10 cellular contexts compared by ENCODE assay signal in genomic region chr12:75877588-75878381, GRCh38.
A peak's percentile ranks its signal among the peaks of the same experiment; 100 is the strongest.
DNase-seq lines count a peak whose midpoint lies in the region; ATAC-seq and TF ChIP-seq lines count a peak whose summit lies in the region.
"Had no signal": no experiment of that assay in that cellular context is flagged by ENCODE, and none has a peak within 500 bp of the region (broad histone marks: within the 10 kb centered on the region; RNA-seq: fewer than 3 reads in every experiment).

No MANE protein-coding gene starts in this region.

- TF ChIP-seq RAD21 in neural cell (conservative IDR thresholded peaks at IDR 0.05), result peak; percentile 32

- H3K4me3 ChIP-seq in cardiac fibroblast (replicated peaks in 1 of 2; ENCODE audit: low read depth in 2 of 2, low read length in 2 of 2), result no peak overlapping the region
- peak overlapping the region; percentile 39 for H3K4me3 ChIP-seq in neural cell (ENCODE audit: low read length)
- no peak overlapping the region for H3K4me3 ChIP-seq in lower lobe of right lung
- H3K4me3 ChIP-seq: heart right ventricle had no signal

- no peaks in the 10 kb centered on the region for H3K27me3 ChIP-seq in neural cell (ENCODE audit: insufficient read depth, low read depth, low read length)
- no peaks in the 10 kb centered on the region for H3K27me3 ChIP-seq in lower lobe of right lung (ENCODE audit: low read depth)
- H3K27me3 ChIP-seq: heart right ventricle had no signal

- H3K9me2 ChIP-seq in neural cell (ENCODE audit: insufficient read depth, low read length), result no peaks in the 10 kb centered on the region

- H3K4me2 ChIP-seq in neural cell (ENCODE audit: low read length), result peak overlapping the region; percentile 43

- no peaks in the 10 kb centered on the region for H3K4me1 ChIP-seq in lower lobe of right lung

- TF ChIP-seq EP300 in neural cell (conservative IDR thresholded peaks at IDR 0.05; ENCODE audit: poor library complexity, severe bottlenecking), result peak; percentile 85

- no peaks in the 10 kb centered on the region for H3F3A ChIP-seq in neural cell (ENCODE audit: insufficient read depth, low read length, poor library complexity, severe bottlenecking)

- ATAC-seq in lower lobe of right lung, result no peak
- ATAC-seq in GM19023 (IDR thresholded peaks at IDR 0.05; ENCODE audit: unreplicated experiment), result no peak
- ATAC-seq: heart right ventricle had no signal

- H3K27ac ChIP-seq in neural cell (ENCODE audit: low read length) (peak overlapping the region; percentile 82), lower lobe of right lung (no peak overlapping the region)
- H3K27ac ChIP-seq: heart right ventricle had no signal

- no peaks in the 10 kb centered on the region for H4K20me1 ChIP-seq in neural cell (ENCODE audit: insufficient read depth)

- no peaks in the 10 kb centered on the region for H3K79me2 ChIP-seq in neural cell (replicated peaks; ENCODE audit: insufficient read depth, low read length)

- intact Hi-C loops in lower lobe of right lung (cut with DNase I), result no loop called here

- peak overlapping the region; percentile 6 for H2AFZ ChIP-seq in neural cell (ENCODE audit: low read depth, low read length)

- H3K9me3 ChIP-seq in neural cell (ENCODE audit: low read length), result no peaks in the 10 kb centered on the region
- H3K9me3 ChIP-seq in lower lobe of right lung, result no peaks in the 10 kb centered on the region
- H3K9me3 ChIP-seq: heart right ventricle had no signal

- TF ChIP-seq CTCF in cardiac fibroblast (IDR thresholded peaks at IDR 0.05; ENCODE audit: low read depth, low read length), result no peak
- no peak for TF ChIP-seq CTCF in neural cell (IDR thresholded peaks at IDR 0.05; ENCODE audit: poor library complexity, severe bottlenecking)
- no peak for TF ChIP-seq CTCF in lower lobe of right lung (IDR thresholded peaks at IDR 0.05)

- peak overlapping the region; percentile 42 for H3K9ac ChIP-seq in neural cell (ENCODE audit: low read length)

- H3K36me3 ChIP-seq in neural cell (ENCODE audit: insufficient read depth, low read length) (no peaks in the 10 kb centered on the region), lower lobe of right lung (no peaks in the 10 kb centered on the region)
- H3K36me3 ChIP-seq: heart right ventricle had no signal

- DNase-seq in Daoy (ENCODE audit: low read depth) (peak; percentile 38), NCI-H2107 treated with DMSO at 0.1 percent for 48 hours (lab: John Stamatoyannopoulos, UW; ENCODE audit: unreplicated experiment) (peak; percentile 100), cardiac fibroblast (ENCODE audit: low read depth in 2 of 2) (peak; percentile 25 to 58), DMS53 (lab: John Stamatoyannopoulos, UW) (no peak), lower lobe of right lung (no peak)
- no peak for DNase-seq in activated CD4-positive, alpha-beta T cell treated with anti-CD3 and anti-CD28 coated beads for 48 hours
- DNase-seq: heart right ventricle; NK-92 treated with Interleukin-12 subunit alpha and Interleukin-12 subunit beta, amount 100 ng/mL, for 24 hours had no signal

TF ChIP-seq in neural cell, 6 proteins besides CTCF, POLR2A, EP300 and RAD21:
- TF ChIP-seq POLR2AphosphoS5 (IDR thresholded peaks at IDR 0.05) (peak; percentile 76), REST (IDR thresholded peaks at IDR 0.05; ENCODE audit: borderline replicate concordance) (peak; percentile 41), EZH2 (IDR thresholded peaks at IDR 0.05; ENCODE audit: borderline replicate concordance, insufficient read depth, low read length, poor library complexity, severe bottlenecking) (no peak), SMC3 (conservative IDR thresholded peaks at IDR 0.05; ENCODE audit: poor library complexity) (peak; percentile 50), TAF1 (IDR thresholded peaks at IDR 0.05; ENCODE audit: low read depth) (no peak)

Comparison
In these comparisons a context has a peak if more than half of its experiments do, and no peak if none do; other contexts are left out.
1. DNase-seq: peak in Daoy (single experiment), NCI-H2107 treated with DMSO at 0.1 percent for 48 hours (single experiment) and cardiac fibroblast (2 of 2); none in DMS53 (single experiment), activated CD4-positive, alpha-beta T cell treated with anti-CD3 and anti-CD28 coated beads for 48 hours (single experiment) and lower lobe of right lung (single experiment).